In genomic region chr21:32768530-32768929, GRCh38 we compare ENCODE assay signal across 12 cellular contexts. TPM values are rescaled to one million over a fixed set of nuclear protein-coding genes. Genes with fewer than 3 reads are reported as not detected.
A peak's percentile ranks its signal among the peaks of the same experiment; 100 is the strongest.
DNase-seq lines count a peak whose midpoint lies in the region; ATAC-seq, FAIRE-seq and TF ChIP-seq lines count a peak whose summit lies in the region.
"Had no signal": no experiment of that assay in that cellular context is flagged by ENCODE, and none has a peak within 500 bp of the region (broad histone marks: within the 10 kb centered on the region; RNA-seq: fewer than 3 reads in every experiment).

No MANE protein-coding gene starts in this region.

- no peak for TF ChIP-seq POLR2A in GM12891 (IDR thresholded peaks at IDR 0.05; ENCODE audit: low read depth, low read length)

- no peaks in the 10 kb centered on the region for H3K27me3 ChIP-seq in ACC112 (ENCODE audit: insufficient read depth, low read length)
- H3K27me3 ChIP-seq in PC-3 (ENCODE audit: low read length) = no peaks in the 10 kb centered on the region
- H3K27me3 ChIP-seq in hepatocyte = no peaks in the 10 kb centered on the region
- H3K27me3 ChIP-seq: right atrium auricular region had no signal

- POLR2A ChIA-PET in PC-3 (lab: Charles Lee; ENCODE audit: unreplicated experiment) = no interaction called here

- H3K9me3 ChIP-seq in PC-3 (ENCODE audit: low read length) (no peaks in the 10 kb centered on the region), hepatocyte (ENCODE audit: low read depth) (no peaks in the 10 kb centered on the region)
- H3K9me3 ChIP-seq: right atrium auricular region had no signal

- peak; percentile 55 for FAIRE-seq in GM12891 (lab: Jason Lieb, UNC)
- no peak for FAIRE-seq in urothelium cell line (lab: Jason Lieb, UNC)
- FAIRE-seq: endometrium, GM12892 had no signal

- no peak overlapping the region for H3K27ac ChIP-seq in ACC112 (ENCODE audit: low read depth, low read length)
- no peak overlapping the region for H3K27ac ChIP-seq in PC-3 (ENCODE audit: low read length)
- H3K27ac ChIP-seq in hepatocyte = no peak overlapping the region
- H3K27ac ChIP-seq: right atrium auricular region had no signal

- CTCF ChIA-PET in PC-3 (lab: Charles Lee) = no interaction called here

- no TSS peak for BruUV-seq in PC-3 (replicated peaks; lab: Mats Ljungman, UMichigan)

- H3F3A ChIP-seq in PC-3 (ENCODE audit: low read length, unreplicated experiment) = no peaks in the 10 kb centered on the region

- H3K4me1 ChIP-seq in ACC112 (ENCODE audit: control insufficient read depth, insufficient read depth, low read length, unreplicated experiment) (peaks cover 19% of the 10 kb centered on the region), PC-3 (ENCODE audit: insufficient read depth, low read length) (peaks cover 26% of the 10 kb centered on the region), hepatocyte (ENCODE audit: insufficient read depth) (peaks cover 28% of the 10 kb centered on the region)

- no peak overlapping the region for H3K9ac ChIP-seq in PC-3 (ENCODE audit: low read length)

- TF ChIP-seq CTCF in PC-3 (conservative IDR thresholded peaks at IDR 0.05; ENCODE audit: low read depth, low read length) (no peak), hepatocyte (IDR thresholded peaks at IDR 0.05; ENCODE audit: poor library complexity) (no peak)

- DNase-seq in GM12891 (ENCODE audit: insufficient read length, low spot score) (no peak), PC-3 (no peak), hepatocyte (ENCODE audit: low spot score) (no peak), urothelium cell line (ENCODE audit: low spot score) (no peak), NOMO-1 treated with DMSO at 0.1 percent for 48 hours (lab: John Stamatoyannopoulos, UW; ENCODE audit: unreplicated experiment) (no peak)
- no peak for DNase-seq in activated naive CD4-positive, alpha-beta T cell treated with Interleukin-2 at 50 U/mL for 16 hours
- DNase-seq: NCI-H526 treated with DMSO at 0.1 percent for 48 hours had no signal

- peaks cover 19% of the 10 kb centered on the region; the same call in 1 of the 2 replicates for H3K36me3 ChIP-seq in ACC112 (ENCODE audit: insufficient read depth, low read length)
- peaks cover 48% of the 10 kb centered on the region for H3K36me3 ChIP-seq in PC-3 (ENCODE audit: low read depth, low read length)
- no peaks in the 10 kb centered on the region for H3K36me3 ChIP-seq in hepatocyte (replicated peaks; ENCODE audit: insufficient read depth, low read depth)

- H3K79me2 ChIP-seq in ACC112 (ENCODE audit: control insufficient read depth, insufficient read depth, low read length, unreplicated experiment) = peaks cover 75% of the 10 kb centered on the region
- peaks cover 71% of the 10 kb centered on the region for H3K79me2 ChIP-seq in PC-3 (ENCODE audit: low read length)
- peaks cover 81% of the 10 kb centered on the region for H3K79me2 ChIP-seq in hepatocyte

- intact Hi-C loops in PC-3 (cut with micrococcal nuclease) = no loop called here

- H3K4me3 ChIP-seq in ACC112 (ENCODE audit: low read depth, low read length) = 0 out of 2 replicates have a peak overlapping the region, but pooled peaks have one; percentile 98
- H3K4me3 ChIP-seq in PC-3 (ENCODE audit: low read length) = peak overlapping the region; percentile 93; the same call in 1 of the 2 replicates
- no peak overlapping the region for H3K4me3 ChIP-seq in hepatocyte
- H3K4me3 ChIP-seq: right atrium auricular region had no signal

- H2AFZ ChIP-seq in ACC112 (ENCODE audit: low read length, unreplicated experiment) (no peak overlapping the region), PC-3 (ENCODE audit: low read length) (no peak overlapping the region), hepatocyte (no peak overlapping the region)

- peak overlapping the region; percentile 94 for H3K4me2 ChIP-seq in PC-3 (ENCODE audit: low read length)
- H3K4me2 ChIP-seq in hepatocyte = peak overlapping the region; percentile 91

- peaks cover 63% of the 10 kb centered on the region for H4K20me1 ChIP-seq in PC-3 (ENCODE audit: low read length)
- peaks cover 58% of the 10 kb centered on the region for H4K20me1 ChIP-seq in hepatocyte (ENCODE audit: insufficient read depth, poor library complexity, severe bottlenecking)

- WGBS in hepatocyte (ENCODE audit: low lambda C conversion rate, missing lambda C conversion rate) = 76% methylated on average over 3 of the region's 3 CpGs

- H3K9me2 ChIP-seq in PC-3 (replicated peaks; ENCODE audit: low read length) (no peaks in the 10 kb centered on the region), hepatocyte (replicated peaks; ENCODE audit: insufficient read depth) (no peaks in the 10 kb centered on the region)

- ATAC-seq in PC-3 (no peak), HG02973 (IDR thresholded peaks at IDR 0.05; ENCODE audit: unreplicated experiment) (no peak)

TF ChIP-seq in GM12891, 5 proteins besides CTCF, POLR2A, EP300 and RAD21:
- no peak for TF ChIP-seq POLR2AphosphoS5 (IDR thresholded peaks at IDR 0.05; ENCODE audit: low read depth, low read length)
- TF ChIP-seq PAX5 (IDR thresholded peaks at IDR 0.05; ENCODE audit: insufficient read depth, low read length, severe bottlenecking) = no peak
- no peak for TF ChIP-seq SPI1 (IDR thresholded peaks at IDR 0.05; ENCODE audit: low read depth, low read length)
- no peak for TF ChIP-seq TAF1 (IDR thresholded peaks at IDR 0.05; ENCODE audit: low read depth, low read length)
- no peak for TF ChIP-seq POU2F2 (IDR thresholded peaks at IDR 0.05; ENCODE audit: low read depth, low read length)

RNA-seq across cellular contexts. Expression of gene PAXBP1, which starts 3.0 kb away (rescaled TPM):
- polyA plus RNA-seq in GM12891 (2012; ENCODE audit: low read depth, missing spikeins) = 19.3 TPM
- total RNA-seq in PC-3 (2014; rRNA removed) (41.7 and 45.1 TPM in 2 replicates), hepatocyte (44.5 and 50.9 TPM in 2 replicates)
- 17.9 and 28.8 TPM in 2 replicates for polyA plus RNA-seq in hepatocyte

RNA-seq across cellular contexts. Expression of gene SYNJ1, which starts 40.7 kb away (rescaled TPM):
- polyA plus RNA-seq in GM12891 (2012; ENCODE audit: low read depth, missing spikeins) = 1.7 TPM
- total RNA-seq in PC-3 (2014; rRNA removed) = 7.0 and 16.2 TPM in 2 replicates
- 4.7 and 8.9 TPM in 2 replicates for total RNA-seq in hepatocyte
- polyA plus RNA-seq in hepatocyte = 3.9 and 7.8 TPM in 2 replicates
